ENCODE assay signal across 8 cellular contexts in genomic region chr4:119300072-119300387, GRCh38. TPM values are rescaled to one million over a fixed set of nuclear protein-coding genes. Genes with fewer than 3 reads are reported as not detected.
DNase-seq lines count a peak whose midpoint lies in the region; ATAC-seq, FAIRE-seq and TF ChIP-seq lines count a peak whose summit lies in the region.

No MANE protein-coding gene starts in this region.

- peak in 1 of 3 donors; percentile 21 for DNase-seq in effector memory CD4-positive, alpha-beta T cell
- DNase-seq in mucosa of gallbladder (ENCODE audit: low spot score) (peak; percentile 39), NCI-H82 treated with DMSO at 0.1 percent for 48 hours (lab: John Stamatoyannopoulos, UW; ENCODE audit: unreplicated experiment) (no peak), urothelium cell line (ENCODE audit: low spot score) (no peak)

- peak overlapping the region; percentile 95 for H3K4me3 ChIP-seq in effector memory CD4-positive, alpha-beta T cell (ENCODE audit: insufficient read depth, low read depth, low read length, poor library complexity, severe bottlenecking)
- H3K4me3 ChIP-seq in thymus (ENCODE audit: low read length): peak overlapping the region; percentile 90

- H3K9me3 ChIP-seq in effector memory CD4-positive, alpha-beta T cell (ENCODE audit: control insufficient read depth, low read length): no peaks in the 10 kb centered on the region
- no peaks in the 10 kb centered on the region for H3K9me3 ChIP-seq in thymus (ENCODE audit: control insufficient read depth)

- FAIRE-seq in urothelium cell line (lab: Jason Lieb, UNC): no peak

- ATAC-seq in GM18498 (IDR thresholded peaks at IDR 0.05; ENCODE audit: unreplicated experiment): peak; percentile 25
- peak; percentile 18 for ATAC-seq in HG02798 (IDR thresholded peaks at IDR 0.05; ENCODE audit: poor library complexity, unreplicated experiment)
- peak; percentile 67 for ATAC-seq in SK-N-SH treated with all-trans-retinoic acid at 6 μM for 48 hours

- H3K36me3 ChIP-seq in effector memory CD4-positive, alpha-beta T cell (ENCODE audit: control insufficient read depth, insufficient read depth, low read length): peaks cover 8% of the 10 kb centered on the region
- H3K36me3 ChIP-seq in thymus (ENCODE audit: control insufficient read depth, insufficient read depth): no peaks in the 10 kb centered on the region

- H3K4me1 ChIP-seq in effector memory CD4-positive, alpha-beta T cell (ENCODE audit: control insufficient read depth, insufficient read depth, low read length, poor library complexity, severe bottlenecking): peaks cover 14% of the 10 kb centered on the region
- peaks cover 5% of the 10 kb centered on the region for H3K4me1 ChIP-seq in thymus (ENCODE audit: control insufficient read depth, insufficient read depth, low read length)

- H3K27me3 ChIP-seq in effector memory CD4-positive, alpha-beta T cell (replicated peaks; ENCODE audit: control insufficient read depth, insufficient read depth, low read length, poor library complexity, severe bottlenecking): no peaks in the 10 kb centered on the region
- H3K27me3 ChIP-seq in thymus (ENCODE audit: control insufficient read depth, insufficient read depth): no peaks in the 10 kb centered on the region

- WGBS in thymus: under 1% methylated on average over 9 of the region's 9 CpGs

- H3K27ac ChIP-seq in effector memory CD4-positive, alpha-beta T cell (ENCODE audit: insufficient read depth, low read length, poor library complexity, severe bottlenecking): peak overlapping the region; percentile 87
- peak overlapping the region; percentile 94 for H3K27ac ChIP-seq in thymus (ENCODE audit: low read depth)

TF ChIP-seq in SK-N-SH treated with all-trans-retinoic acid at 6 μM for 48 hours, 23 proteins besides CTCF, POLR2A, EP300 and RAD21:
- TF ChIP-seq ZFP30 (CRISPR knock-in tag; IDR thresholded peaks at IDR 0.05): no peak
- TF ChIP-seq TOX (CRISPR knock-in tag; IDR thresholded peaks at IDR 0.05; ENCODE audit: borderline replicate concordance): no peak

RNA-seq across cellular contexts. Expression of gene FABP2, which starts 21.9 kb away (rescaled TPM):
- total RNA-seq in mucosa of gallbladder: not detected
- 1.9 TPM for polyA plus RNA-seq in thymus
